33 cellular contexts compared by ENCODE assay signal in the genomic region with DNA sequence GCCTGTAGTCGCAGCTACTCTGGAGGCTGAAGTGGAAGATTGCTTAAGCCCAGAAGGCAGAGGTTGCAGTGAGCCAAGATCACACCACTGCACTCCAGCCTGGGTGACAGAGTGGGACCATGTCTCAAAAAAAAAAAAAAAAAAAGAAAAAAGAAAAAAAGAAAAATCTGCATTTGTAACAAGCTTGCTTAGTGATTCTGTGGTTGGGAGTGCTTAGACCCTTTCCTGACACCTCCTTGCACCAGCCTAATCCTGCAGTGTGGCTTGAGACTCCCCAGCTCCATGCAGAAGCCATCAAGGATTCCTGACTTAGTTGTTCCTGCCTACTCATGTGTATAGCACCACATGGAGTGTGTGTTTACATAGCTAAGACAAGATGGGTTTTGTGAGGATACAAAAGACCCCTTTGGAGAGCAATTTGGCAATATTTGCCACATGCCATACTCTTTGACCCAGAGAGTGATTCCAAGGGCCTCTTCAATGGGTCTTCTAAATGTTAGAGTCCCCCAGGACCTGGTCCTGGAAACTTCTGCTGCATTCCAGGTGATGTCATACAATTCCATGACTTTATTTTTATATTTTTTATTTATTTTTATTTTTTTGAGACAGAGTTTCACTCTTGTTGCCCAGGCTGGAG. TPM values are rescaled to one million over a fixed set of nuclear protein-coding genes. Genes with fewer than 3 reads are reported as not detected.
DNase-seq lines count a peak whose midpoint lies in the region; ATAC-seq and TF ChIP-seq lines count a peak whose summit lies in the region.
"Had no signal": no experiment of that assay in that cellular context is flagged by ENCODE, and none has a peak within 500 bp of the region (broad histone marks: within the 10 kb centered on the region; RNA-seq: fewer than 3 reads in every experiment).

No MANE protein-coding gene starts in this region.

- peak; percentile 39 for DNase-seq in NCI-H146 (lab: John Stamatoyannopoulos, UW)
- no peak for DNase-seq in NCI-H146 treated with DMSO at 0.1 percent for 48 hours (lab: John Stamatoyannopoulos, UW; ENCODE audit: unreplicated experiment)
- peak; percentile 5 for DNase-seq in NT2/D1 (ENCODE audit: low read depth, low spot score)
- DNase-seq in fibroblast of peridontal ligament (ENCODE audit: extremely low read depth): peak; percentile 7
- DNase-seq in thoracic aorta (ENCODE audit: low spot score): no peak
- no peak for DNase-seq in T1000 (lab: John Stamatoyannopoulos, UW)
- DNase-seq in GM23248: no peak
- DNase-seq in gastrocnemius medialis: no peak
- DNase-seq: activated CD4-positive, alpha-beta memory T cell treated with anti-CD3 and anti-CD28 coated beads for 36 hours; activated CD4-positive, alpha-beta T cell treated with anti-CD3 and anti-CD28 coated beads for 1 hour; activated CD8-positive, alpha-beta memory T cell treated with anti-CD3 and anti-CD28 coated beads, Interleukin-2, amount 50 U/mL, for 4 hours; activated naive CD4-positive, alpha-beta T cell treated with Interleukin-2 at 50 U/mL for 16 hours; brain microvascular endothelial cell; Calu3; CD4-positive, CD25-positive, alpha-beta regulatory T cell; cerebellar nuclear complex; DND-41; foreskin melanocyte; GF-D8; heart right ventricle; kidney; left ventricle myocardium superior; MG63; NCI-H1436; NCI-H510A treated with DMSO at 0.1 percent for 48 hours; Right ventricle myocardium superior; stimulated activated CD4-positive, alpha-beta T cell treated with anti-CD3 and anti-CD28 coated beads, Interleukin-15, amount 100 ng/mL, for 24 hours; T-helper 2 cell had no signal

- WGBS in GM23248 (ENCODE audit: low coverage in 1 of 2, low lambda C conversion rate in 2 of 2, missing lambda C conversion rate in 2 of 2), 2 experiments: 82 to 86% methylated on average over 1 of the region's 1 CpG

- H3K9me3 ChIP-seq in NT2/D1 (ENCODE audit: insufficient read depth, low read length): no peaks in the 10 kb centered on the region
- H3K9me3 ChIP-seq in thoracic aorta: no peaks in the 10 kb centered on the region
- no peaks in the 10 kb centered on the region for H3K9me3 ChIP-seq in GM23248 (ENCODE audit: low read depth)
- no peaks in the 10 kb centered on the region for H3K9me3 ChIP-seq in gastrocnemius medialis
- H3K9me3 ChIP-seq: heart right ventricle, MG63, prostate gland, vagina had no signal

- TF ChIP-seq POLR2A in gastrocnemius medialis (IDR thresholded peaks at IDR 0.05): no peak

- no peaks in the 10 kb centered on the region for H4K20me1 ChIP-seq in GM23248 (ENCODE audit: insufficient read depth)

- H3F3A ChIP-seq in GM23248 (ENCODE audit: insufficient read depth): peaks cover 22% of the 10 kb centered on the region

- H3K36me3 ChIP-seq in NT2/D1 (ENCODE audit: insufficient read depth, insufficient read length, low read length) (no peaks in the 10 kb centered on the region), thoracic aorta (no peaks in the 10 kb centered on the region), GM23248 (ENCODE audit: low read depth) (no peaks in the 10 kb centered on the region), gastrocnemius medialis (no peaks in the 10 kb centered on the region)
- H3K36me3 ChIP-seq: brain microvascular endothelial cell, heart right ventricle, MG63, prostate gland, vagina had no signal

- TF ChIP-seq CTCF in thoracic aorta (IDR thresholded peaks at IDR 0.05): no peak
- TF ChIP-seq CTCF in gastrocnemius medialis (IDR thresholded peaks at IDR 0.05 in 4 of 5, conservative IDR thresholded peaks at IDR 0.05 in 1 of 5): no peak

- no peaks in the 10 kb centered on the region for H3K27me3 ChIP-seq in NT2/D1 (ENCODE audit: insufficient read depth, insufficient read length)
- H3K27me3 ChIP-seq in thoracic aorta (replicated peaks; ENCODE audit: insufficient read depth): no peaks in the 10 kb centered on the region
- no peaks in the 10 kb centered on the region for H3K27me3 ChIP-seq in GM23248 (replicated peaks; ENCODE audit: insufficient read depth)
- H3K27me3 ChIP-seq in gastrocnemius medialis: no peaks in the 10 kb centered on the region
- H3K27me3 ChIP-seq: brain microvascular endothelial cell, heart right ventricle, MG63, vagina had no signal

- no peaks in the 10 kb centered on the region for H3K79me2 ChIP-seq in GM23248 (ENCODE audit: insufficient read depth)

- H3K9ac ChIP-seq in NT2/D1 (ENCODE audit: insufficient read length, low read depth): no peak overlapping the region
- no peak overlapping the region for H3K9ac ChIP-seq in GM23248
- H3K9ac ChIP-seq: KMS-11 had no signal

- H3K4me1 ChIP-seq in NT2/D1 (ENCODE audit: insufficient read depth, insufficient read length) (no peaks in the 10 kb centered on the region), thoracic aorta (ENCODE audit: control insufficient read depth in 1 of 2, low read depth in 2 of 2) (peaks cover 32 to 38% of the 10 kb centered on the region in 2 donors), GM23248 (ENCODE audit: insufficient read depth) (peaks cover 25% of the 10 kb centered on the region), gastrocnemius medialis (no peaks in the 10 kb centered on the region)
- H3K4me1 ChIP-seq: prostate gland had no signal

- in situ Hi-C loops in GM23248 (cut with MboI): no loop called here
- in situ Hi-C loops in gastrocnemius medialis (cut with MboI; ENCODE audit: low sequenced_read_pairs in 4 of 4): no loop called here

- ATAC-seq in thoracic aorta (ENCODE audit: insufficient number of reproducible peaks, low FRiP score, low read depth) (no peak), gastrocnemius medialis (no peak)
- ATAC-seq: esophagus mucosa; heart right ventricle; left ventricle myocardium superior; stimulated activated effector memory CD8-positive, alpha-beta T cell treated with anti-CD3 and anti-CD28 coated beads, Interleukin-12 subunit alpha, Interleukin-12 subunit beta, amount 100 ng/mL, for 72 hours had no signal

- H3K27ac ChIP-seq in thoracic aorta (peak overlapping the region; percentile 77 to 90), GM23248 (no peak overlapping the region), gastrocnemius medialis (no peak overlapping the region)
- H3K27ac ChIP-seq: brain microvascular endothelial cell, KMS-11, prostate gland had no signal

- no peak overlapping the region for H2AFZ ChIP-seq in GM23248

- H3K4me3 ChIP-seq in NT2/D1 (ENCODE audit: insufficient read length, low read depth): no peak overlapping the region
- H3K4me3 ChIP-seq in thoracic aorta: no peak overlapping the region
- no peak overlapping the region for H3K4me3 ChIP-seq in GM23248
- H3K4me3 ChIP-seq in gastrocnemius medialis: no peak overlapping the region
- H3K4me3 ChIP-seq: heart right ventricle, MG63, prostate gland, vagina had no signal

- H3K4me2 ChIP-seq in GM23248 (ENCODE audit: unreplicated experiment): no peak overlapping the region
- H3K4me2 ChIP-seq: KMS-11 had no signal

- H3K9me2 ChIP-seq in GM23248 (ENCODE audit: insufficient read depth): no peaks in the 10 kb centered on the region

- intact Hi-C loops in gastrocnemius medialis (cut with DNase I; ENCODE audit: low total_unique reads): no loop called here

RNA-seq across cellular contexts. Expression of gene TMED10, which starts 5.1 kb away (rescaled TPM):
- 100 to 1,000 TPM; 258 to 342 TPM for total RNA-seq in thoracic aorta
- total RNA-seq in GM23248 (2014; rRNA removed; shearing (Covaris generic)): 359 and 363 TPM in 2 replicates
- polyA plus RNA-seq in GM23248 (2016; fragmentation: Nextera tagmentation; extraction: Ambion mirVana): 540 and 553 TPM in 2 replicates
- 100 to 1,000 TPM; 161 to 362 (median 255) TPM for total RNA-seq in gastrocnemius medialis

RNA-seq across cellular contexts. Expression of gene NEK9, which starts 54.7 kb away (rescaled TPM):
- total RNA-seq in thoracic aorta (10 to 100 TPM; 51.3 to 65.3 TPM), gastrocnemius medialis (10 to 100 TPM; 36.3 to 93.2 (median 42.6) TPM)
- total RNA-seq in GM23248 (2014; rRNA removed; shearing (Covaris generic)): 27.6 and 41.0 TPM in 2 replicates
- polyA plus RNA-seq in GM23248 (2016; fragmentation: Nextera tagmentation; extraction: Ambion mirVana): 41.2 and 47.6 TPM in 2 replicates

Comparison
In these comparisons a context has a peak if more than half of its experiments do, and no peak if none do; other contexts are left out.
1. DNase-seq: peak in NCI-H146 (single experiment), NT2/D1 (single experiment) and fibroblast of peridontal ligament (single experiment); none in NCI-H146 treated with DMSO at 0.1 percent for 48 hours (single experiment), thoracic aorta (single experiment), T1000 (single experiment), GM23248 (single experiment) and gastrocnemius medialis (0 of 2).
2. H3K27ac ChIP-seq: peak in thoracic aorta (2 of 2); none in GM23248 (single experiment) and gastrocnemius medialis (0 of 4).